In genomic region chr17:71325886-71326285, GRCh38 we compare ENCODE assay signal across 9 cellular contexts.
"Had no signal": no experiment of that assay in that cellular context is flagged by ENCODE, and none has a peak within 500 bp of the region (broad histone marks: within the 10 kb centered on the region; RNA-seq: fewer than 3 reads in every experiment).

No MANE protein-coding gene starts in this region.

- H3K36me3 ChIP-seq: HAP-1 had no signal

- H3K27ac ChIP-seq: GM23248 had no signal

- H3K4me3 Mint-ChIP-seq: HFFc6 had no signal

- ATAC-seq: HCT116, K562 had no signal

- DNase-seq: GM23248, GOT3, H7, HFFc6, IMR-90, KG1 had no signal

- H3K4me3 ChIP-seq: GM23248, HAP-1, K562 had no signal

- H3K9me3 Mint-ChIP-seq: HFFc6 had no signal

- H2AFZ ChIP-seq: GM23248 had no signal

- H3K27ac Mint-ChIP-seq: HFFc6 had no signal

- FAIRE-seq: K562 had no signal

- H3K9me3 ChIP-seq: HAP-1 had no signal

- H3K4me1 ChIP-seq: HAP-1 had no signal

- H3K9ac ChIP-seq: GM23248 had no signal
